ENCODE assay signal across 8 cellular contexts in genomic region chr1:67535474-67535873, GRCh38.
DNase-seq lines count a peak whose midpoint lies in the region; ATAC-seq and TF ChIP-seq lines count a peak whose summit lies in the region.

No MANE protein-coding gene starts in this region.

- H3K27me3 ChIP-seq in RWPE2 (ENCODE audit: insufficient read depth, poor library complexity, severe bottlenecking) (no peaks in the 10 kb centered on the region), right atrium auricular region (no peaks in the 10 kb centered on the region)

- peaks cover 9% of the 10 kb centered on the region for H3K4me1 ChIP-seq in RWPE2 (ENCODE audit: insufficient read depth, poor library complexity, severe bottlenecking)
- H3K4me1 ChIP-seq in right atrium auricular region, result peaks cover 0 to 9% of the 10 kb centered on the region in 2 donors

- TF ChIP-seq CTCF in RWPE2 (IDR thresholded peaks at IDR 0.05; ENCODE audit: poor library complexity, severe bottlenecking) (peak; percentile 99), right atrium auricular region (IDR thresholded peaks at IDR 0.05) (peak; percentile 81 to 93)

- H3K9me3 ChIP-seq in RWPE2 (ENCODE audit: severe bottlenecking) (peaks cover 3% of the 10 kb centered on the region), right atrium auricular region (no peaks in the 10 kb centered on the region)

- no peaks in the 10 kb centered on the region for H3K36me3 ChIP-seq in RWPE2 (ENCODE audit: low read depth)
- H3K36me3 ChIP-seq in right atrium auricular region, result no peaks in the 10 kb centered on the region

- H3K4me3 ChIP-seq in RWPE2 (ENCODE audit: severe bottlenecking) (no peak overlapping the region), right atrium auricular region (no peak overlapping the region)

- ATAC-seq in GM21515 (IDR thresholded peaks at IDR 0.05; ENCODE audit: unreplicated experiment), result peak; percentile 81
- ATAC-seq in RWPE2 (ENCODE audit: low read depth), result peak; percentile 84
- ATAC-seq in sciatic nerve, result peak; percentile 86
- no peak for ATAC-seq in GM21528 (IDR thresholded peaks at IDR 0.05; ENCODE audit: low FRiP score, unreplicated experiment)

- H3K27ac ChIP-seq in RWPE2 (ENCODE audit: poor library complexity, severe bottlenecking), result no peak overlapping the region
- no peak overlapping the region for H3K27ac ChIP-seq in right atrium auricular region

- intact Hi-C loops in sciatic nerve (cut with DNase I), result no loop called here

- DNase-seq in EH (ENCODE audit: low read depth) (peak; percentile 86), HuH-7 (ENCODE audit: low spot score) (peak; percentile 63), RWPE2 (ENCODE audit: low spot score) (no peak), amygdala (lab: John Stamatoyannopoulos, UW) (peak in 40 of 56 donors; percentile 3 to 69 (median 26)), right atrium auricular region (ENCODE audit: low spot score) (peak; percentile 89), sciatic nerve (ENCODE audit: low spot score) (peak; percentile 90)
